ENCODE assay signal across 15 cellular contexts in genomic region chr6:37451411-37452273, GRCh38. TPM values are rescaled to one million over a fixed set of nuclear protein-coding genes. Genes with fewer than 3 reads are reported as not detected.
DNase-seq lines count a peak whose midpoint lies in the region; ATAC-seq and TF ChIP-seq lines count a peak whose summit lies in the region.
"Had no signal": no experiment of that assay in that cellular context is flagged by ENCODE, and none has a peak within 500 bp of the region (broad histone marks: within the 10 kb centered on the region; RNA-seq: fewer than 3 reads in every experiment).

No MANE protein-coding gene starts in this region.

- intact Hi-C loops in posterior vena cava (cut with DNase I), result loop anchor here in 1 of 2 donors (2.0 kb wide), 1 partner anchor 41 kb away; no protein-coding TSS in a partner anchor

- H3K36me3 Mint-ChIP-seq in HFFc6 (ENCODE audit: low read depth) (peaks cover 48% of the 10 kb centered on the region), glutamatergic neuron (ENCODE audit: unreplicated experiment) (no peaks in the 10 kb centered on the region)

- H3K4me1 Mint-ChIP-seq in HFFc6 (ENCODE audit: low read depth) (peaks cover 52% of the 10 kb centered on the region), glutamatergic neuron (ENCODE audit: low read depth, unreplicated experiment) (peaks cover 49% of the 10 kb centered on the region)

- H3K27ac Mint-ChIP-seq in HFFc6, result peak overlapping the region; percentile 77
- peak overlapping the region; percentile 71 for H3K27ac Mint-ChIP-seq in glutamatergic neuron (ENCODE audit: unreplicated experiment)

- H3K4me3 Mint-ChIP-seq in HFFc6 (no peak overlapping the region), glutamatergic neuron (ENCODE audit: unreplicated experiment) (peak overlapping the region; percentile 10)

- no peaks in the 10 kb centered on the region for H3K9me3 ChIP-seq in WERI-Rb-1 (ENCODE audit: severe bottlenecking)
- H3K9me3 ChIP-seq: BE2C, left lung, MG63 had no signal

- peak overlapping the region; percentile 13 for H3K4me3 ChIP-seq in WERI-Rb-1 (ENCODE audit: low read depth, low read length)
- H3K4me3 ChIP-seq: left lung, MG63 had no signal

- peak overlapping the region; percentile 83 for H3K27ac ChIP-seq in WERI-Rb-1
- H3K27ac ChIP-seq: left lung had no signal

- DNase-seq in DMS 273 (lab: John Stamatoyannopoulos, UW; ENCODE audit: unreplicated experiment) (peak; percentile 94), HFFc6 (peak; percentile 48), WERI-Rb-1 (peak; percentile 98), glutamatergic neuron (no peak), posterior vena cava (ENCODE audit: low spot score) (no peak), cerebellar nuclear complex (lab: John Stamatoyannopoulos, UW) (no peak), ecto neural progenitor cell (ENCODE audit: low spot score) (no peak)
- DNase-seq: activated CD4-positive, CD25-positive, alpha-beta regulatory T cell treated with anti-CD3 and anti-CD28 coated beads, Interleukin-2, amount 50 U/mL, for 72 hours; BE2C; foreskin melanocyte; left lung; MG63; NCI-H2081 treated with DMSO at 0.1 percent for 48 hours had no signal

- no peaks in the 10 kb centered on the region for H3K27me3 Mint-ChIP-seq in HFFc6 (ENCODE audit: insufficient read depth)
- peaks cover 4% of the 10 kb centered on the region for H3K27me3 Mint-ChIP-seq in glutamatergic neuron (ENCODE audit: unreplicated experiment)

- H3K9me3 Mint-ChIP-seq in HFFc6, result no peaks in the 10 kb centered on the region
- H3K9me3 Mint-ChIP-seq in glutamatergic neuron (ENCODE audit: unreplicated experiment), result peaks cover 3% of the 10 kb centered on the region

- peaks cover 72% of the 10 kb centered on the region for H3K36me3 ChIP-seq in WERI-Rb-1

- no peak for ATAC-seq in GM21723 (IDR thresholded peaks at IDR 0.05; ENCODE audit: unreplicated experiment)
- ATAC-seq: left lung, Right ventricle myocardium inferior had no signal

- TF ChIP-seq CTCF in HFFc6 (IDR thresholded peaks at IDR 0.05) (no peak), WERI-Rb-1 (IDR thresholded peaks at IDR 0.05; ENCODE audit: low read depth, low read length) (no peak), glutamatergic neuron (IDR thresholded peaks at IDR 0.05; ENCODE audit: partially characterized antibody, unreplicated experiment) (no peak)

- H3K27me3 ChIP-seq in WERI-Rb-1 (ENCODE audit: insufficient read depth, low read depth, severe bottlenecking), result no peaks in the 10 kb centered on the region
- H3K27me3 ChIP-seq: BE2C, left lung, MG63 had no signal

RNA-seq across cellular contexts. Expression of gene CMTR1, which starts 18.6 kb away (rescaled TPM):
- total RNA-seq in HFFc6 (2021; fragmentation: NEBNext Ultra II Directional; extraction: Animal tissue kit (Norgen Biotek cat#: 25700)), result 10 to 100 TPM; 36.1 to 42.2 (median 37.6) TPM
- total RNA-seq in glutamatergic neuron (ENCODE audit: unreplicated experiment) (61.6 TPM), posterior vena cava (10 to 100 TPM; 24.0 to 27.9 TPM)

RNA-seq across cellular contexts. Expression of gene CCDC167, which starts 48.1 kb away (rescaled TPM):
- total RNA-seq in HFFc6 (2021; fragmentation: NEBNext Ultra II Directional; extraction: Animal tissue kit (Norgen Biotek cat#: 25700)), result 10 to 100 TPM; 19.0 to 23.8 (median 22.4) TPM
- total RNA-seq in glutamatergic neuron (ENCODE audit: unreplicated experiment) (58.4 TPM), posterior vena cava (10 to 100 TPM; 16.2 to 18.9 TPM)

Comparison
In these comparisons a context has a peak if more than half of its experiments do, and no peak if none do; other contexts are left out.
1. DNase-seq: peak in DMS 273 (single experiment), HFFc6 (single experiment) and WERI-Rb-1 (single experiment); none in glutamatergic neuron (single experiment), posterior vena cava (single experiment), cerebellar nuclear complex (0 of 2) and ecto neural progenitor cell (single experiment).